Comparison of ENCODE assay signal across 23 cellular contexts in genomic region chr10:26491934-26492333, GRCh38. TPM values are rescaled to one million over a fixed set of nuclear protein-coding genes. Genes with fewer than 3 reads are reported as not detected.
DNase-seq lines count a peak whose midpoint lies in the region; ATAC-seq and TF ChIP-seq lines count a peak whose summit lies in the region.
"Had no signal": no experiment of that assay in that cellular context is flagged by ENCODE, and none has a peak within 500 bp of the region (broad histone marks: within the 10 kb centered on the region; RNA-seq: fewer than 3 reads in every experiment).

No MANE protein-coding gene starts in this region.

- TF ChIP-seq CTCF in fibroblast of mammary gland (conservative IDR thresholded peaks at IDR 0.05; ENCODE audit: control insufficient read depth, insufficient read depth, low read depth, low read length) = no peak
- no peak for TF ChIP-seq CTCF in retinal pigment epithelial cell (conservative IDR thresholded peaks at IDR 0.05; ENCODE audit: low read depth, low read length)

- DNase-seq in Right ventricle myocardium inferior (ENCODE audit: missing footprints) (no peak), cardiac septum (ENCODE audit: low spot score) (no peak), NCI-H226 (peak; percentile 53), fibroblast of mammary gland (ENCODE audit: low read depth) (peak; percentile 53), retinal pigment epithelial cell (ENCODE audit: low read depth) (peak; percentile 80), COLO668 (lab: John Stamatoyannopoulos, UW; ENCODE audit: unreplicated experiment) (no peak), substantia nigra (lab: John Stamatoyannopoulos, UW) (no peak)
- no peak for DNase-seq in activated CD4-positive, alpha-beta T cell treated with anti-CD3 and anti-CD28 coated beads for 1 hour
- DNase-seq: ACHN; DMS153; effector memory CD4-positive, alpha-beta T cell; GDM1; left lung; NCI-H1436; NCI-H2171; NCI-H748 treated with DMSO at 0.1 percent for 48 hours; OCI-M1; stimulated activated CD4-positive, alpha-beta T cell treated with anti-CD3 and anti-CD28 coated beads, Interleukin-15, amount 100 ng/mL, for 24 hours had no signal

- H3K4me3 ChIP-seq in fibroblast of mammary gland (ENCODE audit: control insufficient read depth, low read depth, low read length) (no peak overlapping the region), retinal pigment epithelial cell (ENCODE audit: low read length) (no peak overlapping the region)
- H3K4me3 ChIP-seq: esophagus muscularis mucosa, left lung, right atrium auricular region, SJSA1 had no signal

- no peak overlapping the region for H3K27ac ChIP-seq in substantia nigra (ENCODE audit: low read depth, low read length, poor library complexity, severe bottlenecking)
- H3K27ac ChIP-seq: SJSA1, VCaP had no signal

- peak; percentile 20 for ATAC-seq in Right ventricle myocardium inferior
- ATAC-seq: left lung had no signal

- intact Hi-C loops in Right ventricle myocardium inferior (cut with DNase I) = no loop called here
- intact Hi-C loops in cardiac septum (cut with DNase I) = no loop called here

RNA-seq across cellular contexts. Expression of gene APBB1IP, which starts 53.8 kb away (rescaled TPM):
- total RNA-seq in Right ventricle myocardium inferior = 4.8 TPM
- 2.5 TPM for total RNA-seq in cardiac septum
- total RNA-seq: chondrocyte, SJSA1 had no signal

Comparison
In these comparisons a context has a peak if more than half of its experiments do, and no peak if none do; other contexts are left out.
1. DNase-seq: peak in NCI-H226 (single experiment), fibroblast of mammary gland (single experiment) and retinal pigment epithelial cell (single experiment); none in Right ventricle myocardium inferior (single experiment), cardiac septum (single experiment), COLO668 (single experiment), substantia nigra (0 of 49) and activated CD4-positive, alpha-beta T cell treated with anti-CD3 and anti-CD28 coated beads for 1 hour (single experiment).